1 cellular context compared by ENCODE assay signal in the genomic region with DNA sequence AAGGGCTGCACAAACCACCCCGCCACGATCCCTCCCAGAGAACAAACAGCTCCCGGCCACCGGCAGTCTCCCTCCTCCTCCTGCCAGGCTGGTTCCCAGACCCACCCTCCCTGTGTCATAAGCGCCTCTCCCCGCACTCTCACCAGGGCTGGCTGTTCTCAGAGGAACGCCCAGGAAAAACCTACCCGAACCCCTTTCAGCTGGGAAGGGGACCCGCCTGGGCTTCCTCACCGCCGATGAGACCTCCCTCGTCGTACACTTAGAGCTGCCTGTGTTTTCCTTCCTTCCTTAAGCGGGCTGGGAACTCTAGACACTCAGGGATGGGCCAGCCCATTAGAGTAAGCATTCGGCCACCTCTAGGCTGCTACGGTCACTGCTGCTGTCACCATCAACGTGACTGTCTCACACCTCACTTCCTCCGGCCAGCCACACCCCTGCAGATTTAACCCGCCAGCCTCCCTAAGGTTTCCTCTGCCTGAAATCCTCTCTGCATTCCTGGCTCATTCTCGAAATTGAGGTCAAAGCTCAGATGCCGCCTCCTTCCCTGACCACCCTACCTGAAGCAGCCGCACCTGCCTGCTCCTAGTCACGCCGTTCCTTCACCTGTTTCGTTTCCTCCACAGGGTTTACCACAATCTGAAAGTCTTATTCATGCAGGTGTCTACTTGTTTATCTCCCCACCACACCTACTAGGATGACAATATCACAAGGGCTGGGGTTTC.
TF ChIP-seq lines count a peak whose summit lies in the region.

No MANE protein-coding gene starts in this region.

TF ChIP-seq in IMR-90, 13 proteins besides CTCF, POLR2A, EP300 and RAD21:
- TF ChIP-seq RCOR1 (IDR thresholded peaks at IDR 0.05; ENCODE audit: insufficient replicate concordance, low read length) (no peak), BHLHE40 (IDR thresholded peaks at IDR 0.05; ENCODE audit: low read depth, low read length) (no peak), SMC3 (IDR thresholded peaks at IDR 0.05; ENCODE audit: low read depth, low read length) (no peak), MAFK (IDR thresholded peaks at IDR 0.05; ENCODE audit: low read depth, low read length) (no peak), RFX5 (IDR thresholded peaks at IDR 0.05; ENCODE audit: low read depth, low read length) (no peak), CEBPB (IDR thresholded peaks at IDR 0.05; ENCODE audit: low read depth, low read length) (no peak), NFE2L2 (IDR thresholded peaks at IDR 0.05; ENCODE audit: low read depth, low read length) (no peak), MXI1 (IDR thresholded peaks at IDR 0.05; ENCODE audit: borderline replicate concordance, low read depth, low read length) (no peak), MAZ (IDR thresholded peaks at IDR 0.05; ENCODE audit: borderline replicate concordance, low read depth, low read length) (no peak)
- TF ChIP-seq, protein P1, sequence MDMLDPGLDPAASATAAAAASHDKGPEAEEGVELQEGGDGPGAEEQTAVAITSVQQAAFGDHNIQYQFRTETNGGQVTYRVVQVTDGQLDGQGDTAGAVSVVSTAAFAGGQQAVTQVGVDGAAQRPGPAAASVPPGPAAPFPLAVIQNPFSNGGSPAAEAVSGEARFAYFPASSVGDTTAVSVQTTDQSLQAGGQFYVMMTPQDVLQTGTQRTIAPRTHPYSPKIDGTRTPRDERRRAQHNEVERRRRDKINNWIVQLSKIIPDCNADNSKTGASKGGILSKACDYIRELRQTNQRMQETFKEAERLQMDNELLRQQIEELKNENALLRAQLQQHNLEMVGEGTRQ (IDR thresholded peaks at IDR 0.05; ENCODE audit: low read depth, low read length), result no peak
- TF ChIP-seq, protein P2, sequence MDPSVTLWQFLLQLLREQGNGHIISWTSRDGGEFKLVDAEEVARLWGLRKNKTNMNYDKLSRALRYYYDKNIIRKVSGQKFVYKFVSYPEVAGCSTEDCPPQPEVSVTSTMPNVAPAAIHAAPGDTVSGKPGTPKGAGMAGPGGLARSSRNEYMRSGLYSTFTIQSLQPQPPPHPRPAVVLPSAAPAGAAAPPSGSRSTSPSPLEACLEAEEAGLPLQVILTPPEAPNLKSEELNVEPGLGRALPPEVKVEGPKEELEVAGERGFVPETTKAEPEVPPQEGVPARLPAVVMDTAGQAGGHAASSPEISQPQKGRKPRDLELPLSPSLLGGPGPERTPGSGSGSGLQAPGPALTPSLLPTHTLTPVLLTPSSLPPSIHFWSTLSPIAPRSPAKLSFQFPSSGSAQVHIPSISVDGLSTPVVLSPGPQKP (IDR thresholded peaks at IDR 0.05; ENCODE audit: borderline replicate concordance, low read depth, low read length), result no peak
